28 cellular contexts compared by ENCODE assay signal in the genomic region with DNA sequence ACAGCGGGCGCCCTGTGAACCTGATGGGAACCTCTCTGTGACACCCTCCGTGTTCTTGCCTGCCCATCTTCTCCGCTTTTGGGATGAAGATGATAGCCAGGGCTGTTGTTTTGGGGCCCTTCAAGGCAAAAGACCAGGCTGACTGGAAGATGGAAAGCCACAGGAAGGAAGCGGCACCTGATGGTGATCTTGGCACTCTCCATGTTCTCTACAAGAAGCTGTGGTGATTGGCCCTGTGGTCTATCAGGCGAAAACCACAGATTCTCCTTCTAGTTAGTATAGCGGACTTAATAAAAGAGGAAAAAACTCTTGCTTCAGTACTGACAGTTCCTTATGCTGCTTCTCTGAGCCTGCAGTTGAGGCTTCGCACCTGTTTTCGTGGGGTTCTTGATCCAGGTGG. TPM values are rescaled to one million over a fixed set of nuclear protein-coding genes. Genes with fewer than 3 reads are reported as not detected.
DNase-seq lines count a peak whose midpoint lies in the region; ATAC-seq and TF ChIP-seq lines count a peak whose summit lies in the region.
"Had no signal": no experiment of that assay in that cellular context is flagged by ENCODE, and none has a peak within 500 bp of the region (broad histone marks: within the 10 kb centered on the region; RNA-seq: fewer than 3 reads in every experiment).

No MANE protein-coding gene starts in this region.

- peaks cover 36% of the 10 kb centered on the region for H3K36me3 Mint-ChIP-seq in effector memory CD8-positive, alpha-beta T cell (ENCODE audit: insufficient read depth)

- intact Hi-C loops in Right ventricle myocardium superior (cut with DNase I), result no loop called here
- intact Hi-C loops in OCI-LY7 (cut with micrococcal nuclease; ENCODE audit: unreplicated experiment), result no loop called here
- intact Hi-C loops in upper lobe of right lung (cut with DNase I), result no loop called here
- intact Hi-C loops in aorta (cut with DNase I), result no loop called here

- no peaks in the 10 kb centered on the region for H4K20me1 ChIP-seq in OCI-LY7 (ENCODE audit: insufficient read depth, low read length)

- peak overlapping the region in 1 of 2 donors; percentile 32 for H3K27ac Mint-ChIP-seq in effector memory CD8-positive, alpha-beta T cell
- H3K27ac Mint-ChIP-seq: activated B cell treated with CpG ODN at 0.5 μM for 24 hours, GM23338, T-cell had no signal

- H3K9me3 Mint-ChIP-seq in effector memory CD8-positive, alpha-beta T cell, result no peaks in the 10 kb centered on the region
- H3K9me3 Mint-ChIP-seq: activated B cell treated with CpG ODN at 0.5 μM for 24 hours; activated T-cell treated with anti-CD3 and anti-CD28 coated beads, Interleukin-2, amount 50 U/mL, for 4 hours; GM23338; T-cell had no signal

- H3K79me2 ChIP-seq in OCI-LY7 (ENCODE audit: insufficient read depth, low read depth, low read length), result no peaks in the 10 kb centered on the region
- H3K79me2 ChIP-seq: parathyroid adenoma had no signal

- H3K4me2 ChIP-seq in OCI-LY7 (ENCODE audit: low read length), result no peak overlapping the region
- H3K4me2 ChIP-seq: GM23338, KMS-11 had no signal

- H3K4me3 ChIP-seq in cardiac muscle cell, result no peak overlapping the region
- H3K4me3 ChIP-seq in OCI-LY7 (ENCODE audit: low read depth, low read length, poor library complexity, severe bottlenecking), result no peak overlapping the region
- no peak overlapping the region for H3K4me3 ChIP-seq in upper lobe of right lung
- H3K4me3 ChIP-seq in aorta (ENCODE audit: low read length in 2 of 2), result no peak overlapping the region
- H3K4me3 ChIP-seq: esophagus squamous epithelium, gastroesophageal sphincter, GM23338, sigmoid colon had no signal

- H3K9me3 ChIP-seq in cardiac muscle cell (ENCODE audit: low read depth) (no peaks in the 10 kb centered on the region), OCI-LY7 (ENCODE audit: low read length) (no peaks in the 10 kb centered on the region), upper lobe of right lung (no peaks in the 10 kb centered on the region), aorta (ENCODE audit: control insufficient read depth, low read length) (no peaks in the 10 kb centered on the region)
- H3K9me3 ChIP-seq: esophagus squamous epithelium, gastroesophageal sphincter, sigmoid colon had no signal

- H3K27me3 ChIP-seq in cardiac muscle cell (no peaks in the 10 kb centered on the region), upper lobe of right lung (no peaks in the 10 kb centered on the region), aorta (ENCODE audit: control insufficient read depth in 1 of 2, insufficient read depth in 2 of 2, low read length in 1 of 2) (no peaks in the 10 kb centered on the region)
- H3K27me3 ChIP-seq: esophagus squamous epithelium, gastroesophageal sphincter, sigmoid colon had no signal

- no peak for TF ChIP-seq CTCF in cardiac muscle cell (IDR thresholded peaks at IDR 0.05; ENCODE audit: low read depth, low read length)
- TF ChIP-seq CTCF in OCI-LY7 (conservative IDR thresholded peaks at IDR 0.05; ENCODE audit: low read length), result no peak
- TF ChIP-seq CTCF in upper lobe of right lung (IDR thresholded peaks at IDR 0.05), result no peak

- H3K27me3 Mint-ChIP-seq in effector memory CD8-positive, alpha-beta T cell, result no peaks in the 10 kb centered on the region
- H3K27me3 Mint-ChIP-seq: activated B cell treated with CpG ODN at 0.5 μM for 24 hours, T-cell had no signal

- no peak overlapping the region for H2AFZ ChIP-seq in OCI-LY7 (ENCODE audit: low read length)
- H2AFZ ChIP-seq: GM23338, parathyroid adenoma had no signal

- DNase-seq in cardiac muscle cell (ENCODE audit: low read depth in 1 of 2, low spot score in 1 of 2) (no peak), Right ventricle myocardium superior (no peak), OCI-LY7 (ENCODE audit: low spot score) (no peak), upper lobe of right lung (no peak), NCI-H446 treated with DMSO at 0.1 percent for 48 hours (lab: John Stamatoyannopoulos, UW) (no peak), NCI-H1092 (lab: John Stamatoyannopoulos, UW) (no peak), aorta (no peak)
- peak in 1 of 3 experiments; percentile 8 for DNase-seq in effector memory CD8-positive, alpha-beta T cell
- DNase-seq: activated B cell treated with CpG ODN at 0.5 μM for 24 hours; activated CD4-positive, alpha-beta T cell treated with anti-CD3 and anti-CD28 coated beads, Interleukin-2, amount 50 U/mL, for 48 hours; activated naive CD4-positive, alpha-beta T cell treated with Interleukin-2 at 50 U/mL for 16 hours; activated T-cell treated with anti-CD3 and anti-CD28 coated beads, Interleukin-2, amount 50 U/mL, for 4 hours; anterior cingulate cortex; DMS153; effector CD4-positive, alpha-beta T cell; esophagus squamous epithelium; NCI-H1417 treated with DMSO at 0.1 percent for 48 hours; NCI-H526 treated with DMSO at 0.1 percent for 48 hours; SHP77 treated with DMSO at 0.1 percent for 48 hours; sigmoid colon; stimulated activated naive CD4-positive, alpha-beta T cell; T-cell had no signal

- no peaks in the 10 kb centered on the region for H3K9me2 ChIP-seq in OCI-LY7 (ENCODE audit: insufficient read depth, low read length)

- H3K4me3 Mint-ChIP-seq in effector memory CD8-positive, alpha-beta T cell, result peak overlapping the region; percentile 18 to 53
- H3K4me3 Mint-ChIP-seq: activated B cell treated with CpG ODN at 0.5 μM for 24 hours; activated T-cell treated with anti-CD3 and anti-CD28 coated beads, Interleukin-2, amount 50 U/mL, for 4 hours; GM23338; T-cell had no signal

- CTCF ChIA-PET in OCI-LY7 (lab: Charles Lee; ENCODE audit: unreplicated experiment), result no interaction called here

- BruUV-seq in OCI-LY7 (replicated peaks; lab: Mats Ljungman, UMichigan), result TSS peak; percentile 89

- H3K36me3 ChIP-seq in cardiac muscle cell (peaks cover 2% of the 10 kb centered on the region), OCI-LY7 (ENCODE audit: insufficient read depth, low read length) (peaks cover 85% of the 10 kb centered on the region), upper lobe of right lung (peaks cover 61% of the 10 kb centered on the region), aorta (ENCODE audit: control insufficient read depth in 1 of 2, insufficient read depth in 2 of 2, low read length in 1 of 2) (peaks cover 2 to 6% of the 10 kb centered on the region in 2 donors)

- ATAC-seq in Right ventricle myocardium superior (ENCODE audit: poor library complexity) (no peak), upper lobe of right lung (peak; percentile 4), aorta (ENCODE audit: low FRiP score) (no peak)
- ATAC-seq in effector memory CD8-positive, alpha-beta T cell (replicated peaks), result peak; percentile 72
- ATAC-seq: activated T-cell treated with anti-CD3 and anti-CD28 coated beads, Interleukin-2, amount 50 U/mL, for 4 hours; gastroesophageal sphincter; GM23338; T-cell had no signal

- H3K4me1 Mint-ChIP-seq in effector memory CD8-positive, alpha-beta T cell (ENCODE audit: low read depth in 2 of 2), result peaks cover 12 to 22% of the 10 kb centered on the region in 2 donors

- POLR2A ChIA-PET in OCI-LY7 (lab: Charles Lee), result interaction anchor here (0.6 to 0.7 kb wide), 2 partner anchors 11 to 18 kb away, joined by 3 read pairs; a partner anchor contains a TSS

- WGBS in aorta, 2 donors, result 94% methylated on average over 9 of the region's 9 CpGs

- H3K4me1 ChIP-seq in cardiac muscle cell (ENCODE audit: low read depth), result peaks cover 38% of the 10 kb centered on the region
- no peaks in the 10 kb centered on the region for H3K4me1 ChIP-seq in OCI-LY7 (ENCODE audit: insufficient read depth, low read length, poor library complexity, severe bottlenecking)
- H3K4me1 ChIP-seq in upper lobe of right lung, result peaks cover 16% of the 10 kb centered on the region
- H3K4me1 ChIP-seq in aorta (ENCODE audit: control insufficient read depth in 1 of 2, insufficient read depth in 2 of 2, low read length in 2 of 2), result no peaks in the 10 kb centered on the region
- H3K4me1 ChIP-seq: sigmoid colon had no signal

- H3K27ac ChIP-seq in cardiac muscle cell (peak overlapping the region; percentile 38), OCI-LY7 (ENCODE audit: low read depth, low read length, poor library complexity, severe bottlenecking) (no peak overlapping the region), upper lobe of right lung (no peak overlapping the region), aorta (ENCODE audit: low read depth in 1 of 2, low read length in 2 of 2) (no peak overlapping the region)
- H3K27ac ChIP-seq: esophagus squamous epithelium, gastroesophageal sphincter, KMS-11, parathyroid adenoma, sigmoid colon had no signal

RNA-seq across cellular contexts. Expression of a gene that starts 10.5 kb away (rescaled TPM):
- total RNA-seq in cardiac muscle cell (81.8 and 121 TPM in 2 replicates), Right ventricle myocardium superior (50.3 TPM), OCI-LY7 (2022) (254 and 256 TPM in 2 replicates), upper lobe of right lung (140 TPM), aorta (100 to 1,000 TPM in 1 of 2 donors, 10 to 100 TPM in 1; 99.5 to 196 TPM)
- polyA plus RNA-seq in cardiac muscle cell (137 and 158 TPM in 2 replicates), aorta (100 to 1,000 TPM in 1 of 2 donors, 10 to 100 TPM in 1; 66.1 to 679 TPM)
- 241 and 312 TPM in 2 replicates for total RNA-seq in OCI-LY7 (2014; rRNA removed; shearing (Covaris generic))

RNA-seq across cellular contexts. Expression of a gene that starts 23.8 kb away (rescaled TPM):
- total RNA-seq in cardiac muscle cell, result not detected in 2 replicates
- 0.22 TPM in 1 of 2 replicates, not detected in the other for polyA plus RNA-seq in cardiac muscle cell
- not detected for total RNA-seq in Right ventricle myocardium superior
- total RNA-seq in OCI-LY7 (2014; rRNA removed; shearing (Covaris generic)), result not detected in 2 replicates
- not detected in 2 replicates for total RNA-seq in OCI-LY7 (2022)
- 47.4 TPM for total RNA-seq in upper lobe of right lung
- total RNA-seq in aorta, result not detected
- polyA plus RNA-seq in aorta, result 10 to 100 TPM in 1 of 2 donors, under 1 TPM in 1; 0.87 to 43.5 TPM
- total RNA-seq: activated B cell treated with CpG ODN at 0.5 μM for 24 hours, cerebellum, GM23338, myocyte had no signal

RNA-seq across cellular contexts. Expression of a gene that starts 40.1 kb away (rescaled TPM):
- 11.7 and 12.9 TPM in 2 replicates for total RNA-seq in cardiac muscle cell
- polyA plus RNA-seq in cardiac muscle cell, result 12.9 and 15.6 TPM in 2 replicates
- total RNA-seq in Right ventricle myocardium superior, result 28.2 TPM
- total RNA-seq in OCI-LY7 (2014; rRNA removed; shearing (Covaris generic)), result 14.0 and 14.7 TPM in 2 replicates
- 30.4 and 33.8 TPM in 2 replicates for total RNA-seq in OCI-LY7 (2022)
- total RNA-seq in upper lobe of right lung, result 29.4 TPM
- 10 to 100 TPM; 14.3 to 19.5 TPM for total RNA-seq in aorta
- polyA plus RNA-seq in aorta, result 1 to 10 TPM; 4.9 to 6.9 TPM

RNA-seq across cellular contexts. Expression of a gene that starts 56.1 kb away (rescaled TPM):
- total RNA-seq in cardiac muscle cell (10.8 and 14.4 TPM in 2 replicates), Right ventricle myocardium superior (49.2 TPM), OCI-LY7 (2022) (1.4 and 1.7 TPM in 2 replicates), upper lobe of right lung (24.5 TPM), aorta (10 to 100 TPM; 59.9 to 84.2 TPM)
- polyA plus RNA-seq in cardiac muscle cell (23.5 and 36.1 TPM in 2 replicates), aorta (100 to 1,000 TPM; 104 to 108 TPM)
- total RNA-seq in OCI-LY7 (2014; rRNA removed; shearing (Covaris generic)), result 1.2 TPM in 1 of 2 replicates, not detected in the other
- total RNA-seq: GM23338 had no signal
- polyA plus RNA-seq: GM23338 had no signal

Comparison
In these comparisons a context has a peak if more than half of its experiments do, and no peak if none do; other contexts are left out.
1. ATAC-seq: peak in effector memory CD8-positive, alpha-beta T cell (single experiment) and upper lobe of right lung (single experiment); none in Right ventricle myocardium superior (single experiment) and aorta (single experiment).
2. RNA of a gene that starts 23.8 kb away (total RNA-seq): 47.4 TPM in upper lobe of right lung (single experiment); not detected in aorta, not detected in Right ventricle myocardium superior (single experiment), not detected in cardiac muscle cell and not detected in OCI-LY7; every median in the first group is over 10 times any median in the second.